8 cellular contexts compared by ENCODE assay signal in the genomic region with DNA sequence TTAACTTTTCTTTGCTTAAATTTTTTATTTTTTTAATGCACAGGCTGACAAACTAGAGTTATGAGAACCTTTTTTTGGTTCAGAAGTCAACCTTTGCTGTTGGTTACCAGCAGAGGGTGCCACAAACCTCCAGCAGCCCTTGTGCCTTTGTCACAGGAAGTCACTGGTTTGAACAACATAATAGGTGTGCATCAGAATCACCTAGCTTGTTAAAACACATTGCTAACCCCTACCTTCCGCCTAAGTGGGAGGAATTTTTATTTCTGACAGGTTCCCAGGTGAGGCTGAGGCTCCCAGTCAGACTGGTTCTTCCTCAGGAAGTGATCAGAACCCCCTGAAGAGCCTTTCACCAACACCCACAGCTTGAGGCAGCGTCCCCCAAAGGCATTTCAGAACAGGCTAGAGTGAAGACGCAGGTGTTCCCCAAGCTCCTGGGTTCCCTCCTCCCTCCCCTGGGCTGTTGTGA. TPM values are rescaled to one million over a fixed set of nuclear protein-coding genes. Genes with fewer than 3 reads are reported as not detected.
DNase-seq lines count a peak whose midpoint lies in the region; ATAC-seq and TF ChIP-seq lines count a peak whose summit lies in the region.

No MANE protein-coding gene starts in this region.

- CTCF ChIA-PET in CD4-positive, alpha-beta memory T cell (lab: Charles Lee; ENCODE audit: partially characterized antibody), result interaction anchor here (0.6 to 12.5 kb wide), 21 partner anchors 9 to 1789 kb away, joined by 3 to 399 read pairs (median 4); a partner anchor contains a TSS

- H3K4me3 Mint-ChIP-seq in CD4-positive, alpha-beta memory T cell, result no peak overlapping the region

- no peak for TF ChIP-seq POLR2A in testis (IDR thresholded peaks at IDR 0.05)

- no peaks in the 10 kb centered on the region for H3K9me3 ChIP-seq in CD4-positive, alpha-beta memory T cell (ENCODE audit: control insufficient read depth in 1 of 2, low read length in 2 of 2)
- H3K9me3 ChIP-seq in esophagus (ENCODE audit: control insufficient read depth in 2 of 2, insufficient read depth in 1 of 2, low read depth in 1 of 2, low read length in 1 of 2) (no peaks in the 10 kb centered on the region), testis (no peaks in the 10 kb centered on the region)

- WGBS in esophagus, 2 donors, result 52 to 56% methylated on average over 3 of the region's 3 CpGs
- 80 to 97% methylated on average over 3 of the region's 3 CpGs for WGBS in testis, 2 donors

- H3K36me3 ChIP-seq in CD4-positive, alpha-beta memory T cell (ENCODE audit: insufficient read depth, low read length), result no peaks in the 10 kb centered on the region
- H3K36me3 ChIP-seq in esophagus (ENCODE audit: control insufficient read depth in 2 of 2, insufficient read depth in 2 of 2, low read length in 1 of 2) (no peaks in the 10 kb centered on the region), testis (ENCODE audit: low read depth, missing control alignments) (no peaks in the 10 kb centered on the region)

- ATAC-seq in GM21381 (IDR thresholded peaks at IDR 0.05; ENCODE audit: unreplicated experiment), result no peak

- peak; percentile 75 to 80 (median 76) for DNase-seq in CD4-positive, alpha-beta memory T cell
- peak; percentile 66 for DNase-seq in H4 (ENCODE audit: low spot score)
- peak; percentile 33 for DNase-seq in NCI-H774 (lab: John Stamatoyannopoulos, UW)
- DNase-seq in activated CD8-positive, alpha-beta memory T cell treated with anti-CD3 and anti-CD28 coated beads, Interleukin-2, amount 50 U/mL, for 4 hours, result peak; percentile 63
- DNase-seq in myocyte (ENCODE audit: low read depth), result peak; percentile 43
- DNase-seq in testis, result peak; percentile 48

- no peaks in the 10 kb centered on the region for H3K27me3 Mint-ChIP-seq in CD4-positive, alpha-beta memory T cell

- H3K9me3 Mint-ChIP-seq in CD4-positive, alpha-beta memory T cell, result no peaks in the 10 kb centered on the region

- H3K4me3 ChIP-seq in CD4-positive, alpha-beta memory T cell (ENCODE audit: low read length in 2 of 2), result no peak overlapping the region
- H3K4me3 ChIP-seq in esophagus (ENCODE audit: low read depth in 1 of 2, low read length in 2 of 2) (no peak overlapping the region), testis (no peak overlapping the region)

- H3K27ac ChIP-seq in CD4-positive, alpha-beta memory T cell (ENCODE audit: low read depth, low read length), result no peak overlapping the region
- H3K27ac ChIP-seq in esophagus (ENCODE audit: low read depth in 2 of 2, low read length in 1 of 2), result peak overlapping the region; percentile 85 to 94
- H3K27ac ChIP-seq in testis, result no peak overlapping the region

- intact Hi-C loops in CD4-positive, alpha-beta memory T cell (cut with micrococcal nuclease), result loop anchor here (1.0 to 5.0 kb wide), 4 partner anchors 22 to 76 kb away; a partner anchor contains a TSS
- intact Hi-C loops in testis (cut with DNase I; ENCODE audit: low total_unique reads), result no loop called here

- no peaks in the 10 kb centered on the region for H3K27me3 ChIP-seq in CD4-positive, alpha-beta memory T cell (ENCODE audit: insufficient read depth, low read length)
- H3K27me3 ChIP-seq in esophagus (ENCODE audit: control insufficient read depth in 1 of 2, insufficient read depth in 2 of 2, low read length in 2 of 2) (no peaks in the 10 kb centered on the region), testis (no peaks in the 10 kb centered on the region)

- POLR2A ChIA-PET in CD4-positive, alpha-beta memory T cell (lab: Charles Lee; ENCODE audit: partially characterized antibody), result interaction anchor here (0.8 to 3.1 kb wide), 7 partner anchors 9 to 77 kb away, joined by 3 to 42 read pairs (median 5); a partner anchor contains a TSS

- H3K36me3 Mint-ChIP-seq in CD4-positive, alpha-beta memory T cell, result peaks cover 0 to 2% of the 10 kb centered on the region in 2 donors

- peak in 2 of 3 experiments; percentile 37 to 52 for TF ChIP-seq CTCF in testis (IDR thresholded peaks at IDR 0.05)

- peak overlapping the region; percentile 61 to 90 (median 70) for H3K27ac Mint-ChIP-seq in CD4-positive, alpha-beta memory T cell

- peaks cover 5% of the 10 kb centered on the region for H3K4me1 ChIP-seq in CD4-positive, alpha-beta memory T cell (ENCODE audit: insufficient read depth, low read length)
- peaks cover 0 to 3% of the 10 kb centered on the region in 2 donors for H3K4me1 ChIP-seq in esophagus (ENCODE audit: control insufficient read depth in 2 of 2, insufficient read depth in 2 of 2, low read length in 1 of 2)
- no peaks in the 10 kb centered on the region for H3K4me1 ChIP-seq in testis

- peaks cover 5 to 9% (median 5%) of the 10 kb centered on the region in 4 donors for H3K4me1 Mint-ChIP-seq in CD4-positive, alpha-beta memory T cell

RNA-seq across cellular contexts. Expression of a gene that starts 22.6 kb away (rescaled TPM):
- 10 to 100 TPM; 76.9 to 79.0 TPM for total RNA-seq in CD4-positive, alpha-beta memory T cell
- 100 to 1,000 TPM; 149 to 192 TPM for polyA plus RNA-seq in CD4-positive, alpha-beta memory T cell
- 230 and 259 TPM in 2 replicates for total RNA-seq in H4 (2014; rRNA removed; shearing (Covaris generic))
- polyA plus RNA-seq in esophagus (100 to 1,000 TPM; 268 to 282 TPM), testis (ENCODE audit: insufficient read depth, low read depth, low replicate concordance) (234 TPM)
- total RNA-seq in myocyte (253 and 273 TPM in 2 replicates), testis (100 to 1,000 TPM; 105 to 111 TPM)
- 214 TPM for polyA plus RNA-seq in myocyte (2012)

RNA-seq across cellular contexts. Expression of a gene that starts 47.8 kb away (rescaled TPM):
- 10 to 100 TPM; 12.7 to 15.4 TPM for total RNA-seq in CD4-positive, alpha-beta memory T cell
- 10 to 100 TPM; 22.3 TPM for polyA plus RNA-seq in CD4-positive, alpha-beta memory T cell
- total RNA-seq in H4 (2014; rRNA removed; shearing (Covaris generic)), result 7.9 and 19.9 TPM in 2 replicates
- 100 to 1,000 TPM; 153 to 185 TPM for polyA plus RNA-seq in esophagus
- total RNA-seq in myocyte, result 7.4 and 9.5 TPM in 2 replicates
- polyA plus RNA-seq in myocyte (2012), result 9.0 TPM
- total RNA-seq in testis, result 10 to 100 TPM; 18.8 to 22.8 TPM
- polyA plus RNA-seq in testis (ENCODE audit: insufficient read depth, low read depth, low replicate concordance), result 8.1 TPM

Comparison
In these comparisons a context has a peak if more than half of its experiments do, and no peak if none do; other contexts are left out.
1. H3K27ac ChIP-seq: peak in esophagus (2 of 2); none in CD4-positive, alpha-beta memory T cell (single experiment) and testis (0 of 2).
2. Peak in every context shown above with its lines, with median percentiles within 50 percentile points of each other: DNase-seq.